In genomic region chr9:93459432-93459847, GRCh38 we compare ENCODE assay signal across 1 cellular context.
TF ChIP-seq lines count a peak whose summit lies in the region.

No MANE protein-coding gene starts in this region.

TF ChIP-seq in WTC11, 78 proteins besides CTCF, POLR2A, EP300 and RAD21 (continued from another document):
- no peak for TF ChIP-seq ATF1 (CRISPR knock-in tag; IDR thresholded peaks at IDR 0.05)
